Comparison of ENCODE assay signal across 1 cellular context in genomic region chr22:46148885-46149492, GRCh38.
TF ChIP-seq lines count a peak whose summit lies in the region.

No MANE protein-coding gene starts in this region.

TF ChIP-seq in IMR-90, 13 proteins besides CTCF, POLR2A, EP300 and RAD21 (continued from another document):
- TF ChIP-seq MAFK (IDR thresholded peaks at IDR 0.05; ENCODE audit: low read depth, low read length) (no peak), MAZ (IDR thresholded peaks at IDR 0.05; ENCODE audit: borderline replicate concordance, low read depth, low read length) (no peak), MXI1 (IDR thresholded peaks at IDR 0.05; ENCODE audit: borderline replicate concordance, low read depth, low read length) (no peak), ELK1 (IDR thresholded peaks at IDR 0.05; ENCODE audit: borderline replicate concordance, low read depth, low read length) (no peak), CEBPB (IDR thresholded peaks at IDR 0.05; ENCODE audit: low read depth, low read length) (no peak)
